In the genomic region with DNA sequence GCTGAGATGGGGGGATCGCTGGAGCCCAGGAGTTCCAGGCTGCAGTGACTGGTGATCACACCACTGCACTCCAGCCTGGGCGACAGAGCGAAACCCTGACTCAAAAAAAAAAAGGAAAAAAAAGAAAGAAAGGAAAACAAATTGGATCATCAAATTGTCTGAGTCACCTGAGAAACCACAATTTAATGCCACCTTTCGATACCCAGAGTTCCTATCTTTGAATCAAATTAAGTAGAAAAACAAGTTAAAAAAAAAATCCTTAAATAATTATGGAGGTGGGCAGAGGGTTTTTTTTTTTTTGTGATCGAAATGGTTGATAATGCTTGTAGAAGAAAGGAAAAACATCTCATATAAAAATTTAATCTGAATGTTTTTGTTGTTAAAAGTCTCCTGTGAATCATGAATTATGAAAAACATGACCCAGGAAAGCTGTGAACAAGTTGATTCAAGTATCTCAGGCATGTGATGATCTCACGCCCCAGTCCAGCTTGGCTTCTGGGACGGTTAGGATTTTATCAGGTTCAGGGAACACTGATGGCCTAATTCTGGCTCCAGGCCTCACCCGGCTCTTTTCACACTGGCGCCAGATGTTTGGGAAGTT, we compare ENCODE assay signal across 13 cellular contexts. TPM values are rescaled to one million over a fixed set of nuclear protein-coding genes. Genes with fewer than 3 reads are reported as not detected.
DNase-seq lines count a peak whose midpoint lies in the region; ATAC-seq, FAIRE-seq and TF ChIP-seq lines count a peak whose summit lies in the region.
"Had no signal": no experiment of that assay in that cellular context is flagged by ENCODE, and none has a peak within 500 bp of the region (broad histone marks: within the 10 kb centered on the region; RNA-seq: fewer than 3 reads in every experiment).

No MANE protein-coding gene starts in this region.

- no peak overlapping the region for H3K4me3 Mint-ChIP-seq in naive thymus-derived CD8-positive, alpha-beta T cell
- H3K4me3 Mint-ChIP-seq: activated CD8-positive, alpha-beta memory T cell treated with anti-CD3 and anti-CD28 coated beads, Interleukin-2, amount 10 ng/mL, durations not matched to agents 7 days and 5 days; GM23338; stimulated activated memory B cell treated with anti-CD40 and anti-IgM and Interleukin-4, amounts not matched to agents 10 μg/mL and 1 μg/mL and 100 μg/mL, for 72 hours; T-helper 1 cell treated with Interleukin-12 subunit alpha and Interleukin-12 subunit beta and Interleukin-4 antibody, amounts not matched to agents 30 μg/mL and 1 μg/mL, for 36 hours had no signal

- FAIRE-seq in bronchial epithelial cell (lab: Jason Lieb, UNC) (no peak), urothelium cell line (lab: Jason Lieb, UNC) (peak; percentile 44)

- no peaks in the 10 kb centered on the region for H3K36me3 Mint-ChIP-seq in naive thymus-derived CD8-positive, alpha-beta T cell
- H3K36me3 Mint-ChIP-seq: activated CD8-positive, alpha-beta memory T cell treated with anti-CD3 and anti-CD28 coated beads, Interleukin-2, amount 10 ng/mL, durations not matched to agents 7 days and 5 days; stimulated activated memory B cell treated with anti-CD40 and anti-IgM and Interleukin-4, amounts not matched to agents 10 μg/mL and 1 μg/mL and 100 μg/mL, for 72 hours had no signal

- peaks cover 0 to 3% (median 0%) of the 10 kb centered on the region in 5 donors for H3K27me3 Mint-ChIP-seq in naive thymus-derived CD8-positive, alpha-beta T cell
- H3K27me3 Mint-ChIP-seq: activated CD8-positive, alpha-beta memory T cell treated with anti-CD3 and anti-CD28 coated beads, Interleukin-2, amount 10 ng/mL, durations not matched to agents 7 days and 5 days had no signal

- DNase-seq in HK-2 (ENCODE audit: unreplicated experiment), result peak; percentile 61
- peak; percentile 95 for DNase-seq in bronchial epithelial cell (ENCODE audit: low read depth)
- peak; percentile 74 for DNase-seq in islet precursor cell
- DNase-seq in urothelium cell line (ENCODE audit: low spot score), result peak; percentile 88
- DNase-seq in activated CD8-positive, alpha-beta memory T cell treated with anti-CD3 and anti-CD28 coated beads, Interleukin-2, amount 50 U/mL, for 48 hours, result no peak
- DNase-seq in NOMO-1 treated with DMSO at 0.1 percent for 48 hours (lab: John Stamatoyannopoulos, UW; ENCODE audit: unreplicated experiment), result no peak
- DNase-seq in naive thymus-derived CD8-positive, alpha-beta T cell, result no peak
- DNase-seq: activated CD8-positive, alpha-beta memory T cell treated with anti-CD3 and anti-CD28 coated beads, Interleukin-2, amount 10 ng/mL, durations not matched to agents 7 days and 5 days; NCI-H1092; stimulated activated CD4-positive, alpha-beta T cell treated with anti-CD3 and anti-CD28 coated beads, Interleukin-15, amount 100 ng/mL, for 24 hours had no signal

- TF ChIP-seq CTCF in bronchial epithelial cell (IDR thresholded peaks at IDR 0.05; ENCODE audit: insufficient read depth, low read length, severe bottlenecking), result no peak

- H3K9me3 Mint-ChIP-seq in naive thymus-derived CD8-positive, alpha-beta T cell, result no peaks in the 10 kb centered on the region
- H3K9me3 Mint-ChIP-seq: T-helper 1 cell treated with Interleukin-12 subunit alpha and Interleukin-12 subunit beta and Interleukin-4 antibody, amounts not matched to agents 30 μg/mL and 1 μg/mL, for 36 hours had no signal

- no peaks in the 10 kb centered on the region for H3K36me3 ChIP-seq in bronchial epithelial cell (ENCODE audit: control insufficient read depth, insufficient read depth, low read length)

- POLR2A ChIA-PET in naive thymus-derived CD8-positive, alpha-beta T cell (lab: Charles Lee), result interaction anchor here (0.7 kb wide), 1 partner anchor 63 kb away, joined by 3 read pairs; no protein-coding TSS in a partner anchor

- no peak overlapping the region for H3K27ac Mint-ChIP-seq in naive thymus-derived CD8-positive, alpha-beta T cell
- H3K27ac Mint-ChIP-seq: activated CD8-positive, alpha-beta memory T cell treated with anti-CD3 and anti-CD28 coated beads, Interleukin-2, amount 10 ng/mL, durations not matched to agents 7 days and 5 days; GM23338; stimulated activated memory B cell treated with anti-CD40 and anti-IgM and Interleukin-4, amounts not matched to agents 10 μg/mL and 1 μg/mL and 100 μg/mL, for 72 hours; T-helper 1 cell treated with Interleukin-12 subunit alpha and Interleukin-12 subunit beta and Interleukin-4 antibody, amounts not matched to agents 30 μg/mL and 1 μg/mL, for 36 hours had no signal

- H3K4me3 ChIP-seq in bronchial epithelial cell (ENCODE audit: low read depth, low read length), result no peak overlapping the region
- H3K4me3 ChIP-seq: GM23338 had no signal

- no peaks in the 10 kb centered on the region for H3K27me3 ChIP-seq in bronchial epithelial cell (ENCODE audit: control insufficient read depth, insufficient read depth, low read length)

- H3K4me1 Mint-ChIP-seq in naive thymus-derived CD8-positive, alpha-beta T cell, result no peaks in the 10 kb centered on the region
- H3K4me1 Mint-ChIP-seq: activated CD8-positive, alpha-beta memory T cell treated with anti-CD3 and anti-CD28 coated beads, Interleukin-2, amount 10 ng/mL, durations not matched to agents 7 days and 5 days; GM23338; stimulated activated memory B cell treated with anti-CD40 and anti-IgM and Interleukin-4, amounts not matched to agents 10 μg/mL and 1 μg/mL and 100 μg/mL, for 72 hours had no signal

- ATAC-seq in naive thymus-derived CD8-positive, alpha-beta T cell, result no peak
- ATAC-seq: activated CD8-positive, alpha-beta memory T cell treated with anti-CD3 and anti-CD28 coated beads, Interleukin-2, amount 10 ng/mL, durations not matched to agents 7 days and 5 days; GM23338; stimulated activated memory B cell treated with anti-CD40 and anti-IgM and Interleukin-4, amounts not matched to agents 10 μg/mL and 1 μg/mL and 100 μg/mL, for 72 hours had no signal

RNA-seq across cellular contexts. Expression of gene CUX1, which starts 25.3 kb away (rescaled TPM):
- 39.0 and 40.5 TPM in 2 replicates for total RNA-seq in bronchial epithelial cell
- 10 to 100 TPM; 61.4 to 66.2 TPM for total RNA-seq in naive thymus-derived CD8-positive, alpha-beta T cell
- polyA plus RNA-seq in naive thymus-derived CD8-positive, alpha-beta T cell, result 10 to 100 TPM; 10.3 to 24.1 (median 14.4) TPM

Comparison
In these comparisons a context has a peak if more than half of its experiments do, and no peak if none do; other contexts are left out.
1. DNase-seq: peak in HK-2 (single experiment), bronchial epithelial cell (single experiment), islet precursor cell (single experiment) and urothelium cell line (single experiment); none in activated CD8-positive, alpha-beta memory T cell treated with anti-CD3 and anti-CD28 coated beads, Interleukin-2, amount 50 U/mL, for 48 hours (single experiment), NOMO-1 treated with DMSO at 0.1 percent for 48 hours (single experiment) and naive thymus-derived CD8-positive, alpha-beta T cell (0 of 10).